ENCODE assay signal across 27 cellular contexts in the genomic region with DNA sequence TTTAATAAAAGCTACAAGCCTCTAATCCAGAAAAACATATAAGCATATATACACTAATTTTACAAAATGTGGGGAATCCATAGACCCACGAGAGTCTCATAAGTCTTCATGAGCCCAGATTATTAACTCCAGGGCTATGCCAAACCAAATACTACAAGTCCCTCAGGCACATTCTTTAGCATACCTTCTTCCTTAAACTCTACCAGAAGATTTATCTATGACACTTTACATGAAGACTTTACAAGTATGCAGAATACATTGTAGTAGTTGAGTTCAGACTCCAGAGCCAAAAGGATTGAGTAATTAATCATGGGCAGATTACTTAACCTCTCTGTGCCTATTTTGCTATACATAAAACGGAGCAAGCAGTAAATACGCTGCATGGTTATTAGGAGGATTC.
"Had no signal": no experiment of that assay in that cellular context is flagged by ENCODE, and none has a peak within 500 bp of the region (broad histone marks: within the 10 kb centered on the region; RNA-seq: fewer than 3 reads in every experiment).

No MANE protein-coding gene starts in this region.

- H3K36me3 ChIP-seq: ascending aorta had no signal

- H3K4me1 Mint-ChIP-seq: activated CD4-positive, alpha-beta T cell treated with anti-CD3 and anti-CD28 coated beads, Interleukin-2, amount 10 ng/mL, durations not matched to agents 24 days and 14 days; activated CD8-positive, alpha-beta memory T cell treated with anti-CD3 and anti-CD28 coated beads, Interleukin-2, amount 10 ng/mL, durations not matched to agents 7 days and 5 days; activated naive CD4-positive, alpha-beta T cell treated with anti-CD3 and anti-CD28 coated beads, Interleukin-2, amount 50 U/mL, for 24 hours; brain; WTC11 had no signal

- H3K27ac ChIP-seq: ascending aorta had no signal

- H3K36me3 Mint-ChIP-seq: activated CD8-positive, alpha-beta memory T cell treated with anti-CD3 and anti-CD28 coated beads, Interleukin-2, amount 10 ng/mL, durations not matched to agents 7 days and 5 days; activated naive CD4-positive, alpha-beta T cell treated with anti-CD3 and anti-CD28 coated beads, Interleukin-2, amount 50 U/mL, for 24 hours; brain; WTC11 had no signal

- ATAC-seq: activated CD8-positive, alpha-beta memory T cell treated with anti-CD3 and anti-CD28 coated beads, Interleukin-2, amount 10 ng/mL, durations not matched to agents 7 days and 5 days; K562; Panc1; WTC11 had no signal

- H3K9me3 ChIP-seq: ascending aorta had no signal

- H3K4me3 ChIP-seq: ascending aorta, K562 had no signal

- DNase-seq: activated CD4-positive, alpha-beta T cell treated with anti-CD3 and anti-CD28 coated beads for 1 hour; activated CD4-positive, alpha-beta T cell treated with anti-CD3 and anti-CD28 coated beads, Interleukin-2, amount 10 ng/mL, durations not matched to agents 24 days and 14 days; activated CD4-positive, alpha-beta T cell treated with anti-CD3 and anti-CD28 coated beads, Interleukin-2, amount 50 U/mL, for 48 hours; activated CD8-positive, alpha-beta memory T cell treated with anti-CD3 and anti-CD28 coated beads, Interleukin-2, amount 10 ng/mL, durations not matched to agents 7 days and 5 days; activated effector memory CD4-positive, alpha-beta T cell treated with Interleukin-2 at 50 U/mL for 16 hours; activated naive CD4-positive, alpha-beta T cell; activated T-cell treated with anti-CD3 and anti-CD28 coated beads, Interleukin-2, amount 50 U/mL, for 24 hours; amniotic stem cell; cerebellar nuclear complex; Karpas-422; NCI-H1048; NCI-H146; NCI-H187 treated with DMSO at 0.1 percent for 48 hours; NCI-H2171; NCI-H2227 treated with DMSO at 0.1 percent for 48 hours; NCI-H526 treated with DMSO at 0.1 percent for 48 hours; NCI-H82; Right ventricle myocardium superior; RPMI8226 had no signal

- H3K4me1 ChIP-seq: ascending aorta had no signal

- H3K27ac Mint-ChIP-seq: activated CD4-positive, alpha-beta T cell treated with anti-CD3 and anti-CD28 coated beads, Interleukin-2, amount 10 ng/mL, durations not matched to agents 24 days and 14 days; activated CD8-positive, alpha-beta memory T cell treated with anti-CD3 and anti-CD28 coated beads, Interleukin-2, amount 10 ng/mL, durations not matched to agents 7 days and 5 days; activated naive CD4-positive, alpha-beta T cell treated with anti-CD3 and anti-CD28 coated beads, Interleukin-2, amount 50 U/mL, for 24 hours; activated T-cell treated with anti-CD3 and anti-CD28 coated beads, Interleukin-2, amount 50 U/mL, for 24 hours; activated T-helper 1 cell treated with anti-CD3 and anti-CD28 coated beads, Interleukin-12 subunit alpha, Interleukin-12 subunit beta, Interleukin-2, Interleukin-4 antibody, amounts not matched to agents 30 ng/mL and 10 ng/mL and 1 ng/mL, durations not matched to agents 14 hours and 24 hours and 36 hours; brain; T-helper 1 cell treated with Interleukin-12 subunit alpha and Interleukin-12 subunit beta and Interleukin-4 antibody, amounts not matched to agents 30 μg/mL and 1 μg/mL, for 36 hours; WTC11 had no signal

- H3K27me3 Mint-ChIP-seq: activated CD4-positive, alpha-beta T cell treated with anti-CD3 and anti-CD28 coated beads, Interleukin-2, amount 10 ng/mL, durations not matched to agents 24 days and 14 days; activated CD8-positive, alpha-beta memory T cell treated with anti-CD3 and anti-CD28 coated beads, Interleukin-2, amount 10 ng/mL, durations not matched to agents 7 days and 5 days; activated naive CD4-positive, alpha-beta T cell treated with anti-CD3 and anti-CD28 coated beads, Interleukin-2, amount 50 U/mL, for 24 hours; activated T-cell treated with anti-CD3 and anti-CD28 coated beads, Interleukin-2, amount 50 U/mL, for 24 hours; brain had no signal

- H3K4me3 Mint-ChIP-seq: activated CD4-positive, alpha-beta T cell treated with anti-CD3 and anti-CD28 coated beads, Interleukin-2, amount 10 ng/mL, durations not matched to agents 24 days and 14 days; activated CD8-positive, alpha-beta memory T cell treated with anti-CD3 and anti-CD28 coated beads, Interleukin-2, amount 10 ng/mL, durations not matched to agents 7 days and 5 days; activated naive CD4-positive, alpha-beta T cell treated with anti-CD3 and anti-CD28 coated beads, Interleukin-2, amount 50 U/mL, for 24 hours; activated T-cell treated with anti-CD3 and anti-CD28 coated beads, Interleukin-2, amount 50 U/mL, for 24 hours; activated T-helper 1 cell treated with anti-CD3 and anti-CD28 coated beads, Interleukin-12 subunit alpha, Interleukin-12 subunit beta, Interleukin-2, Interleukin-4 antibody, amounts not matched to agents 30 ng/mL and 10 ng/mL and 1 ng/mL, durations not matched to agents 14 hours and 24 hours and 36 hours; brain; T-helper 1 cell treated with Interleukin-12 subunit alpha and Interleukin-12 subunit beta and Interleukin-4 antibody, amounts not matched to agents 30 μg/mL and 1 μg/mL, for 36 hours; WTC11 had no signal

- FAIRE-seq: K562 had no signal

- H3K9me3 Mint-ChIP-seq: activated CD4-positive, alpha-beta T cell treated with anti-CD3 and anti-CD28 coated beads, Interleukin-2, amount 10 ng/mL, durations not matched to agents 24 days and 14 days; brain had no signal

- H3K27me3 ChIP-seq: ascending aorta had no signal
